Comparison of ENCODE assay signal across 30 cellular contexts in the genomic region with DNA sequence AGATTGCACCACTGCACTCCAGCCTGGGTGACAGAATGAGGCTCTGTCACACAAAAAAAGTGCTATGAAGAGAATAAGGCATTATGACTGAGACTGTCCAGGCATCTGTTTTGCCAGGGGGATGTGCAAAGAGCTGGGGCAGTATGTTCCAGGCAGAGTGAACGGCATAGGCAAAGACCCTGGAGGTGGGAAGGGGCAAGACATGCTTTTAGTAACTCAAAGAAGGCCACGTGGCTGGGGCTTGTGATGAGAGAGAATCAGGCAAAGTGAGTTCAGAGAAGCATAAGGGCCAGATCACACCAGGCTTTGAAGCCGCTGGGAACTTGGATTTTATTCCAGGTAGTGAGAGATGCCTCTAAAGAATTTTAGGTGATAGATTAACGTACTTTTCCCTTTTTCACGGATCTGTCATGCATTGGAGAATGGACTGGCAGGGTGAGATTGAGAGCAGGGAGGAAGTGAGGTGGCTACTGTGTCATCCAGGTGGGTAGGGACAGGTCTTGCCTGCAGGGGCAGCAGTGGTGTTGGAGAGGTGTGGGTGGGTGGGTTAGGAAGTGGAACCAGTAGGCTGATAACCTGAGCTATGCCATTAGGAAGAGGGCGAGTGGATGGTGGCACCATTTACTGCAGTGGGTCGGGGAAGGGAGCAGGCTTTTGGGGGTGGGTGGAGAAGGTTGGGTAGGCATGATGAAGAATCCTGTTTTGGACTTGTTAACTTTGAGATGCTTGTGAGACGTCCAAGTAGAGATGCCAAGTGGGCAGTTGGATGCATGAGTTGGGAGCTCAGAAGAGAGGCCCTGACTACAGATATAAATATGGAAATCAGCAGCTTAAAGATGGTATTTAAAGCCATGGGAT. TPM values are rescaled to one million over a fixed set of nuclear protein-coding genes. Genes with fewer than 3 reads are reported as not detected.
A peak's percentile ranks its signal among the peaks of the same experiment; 100 is the strongest.
DNase-seq lines count a peak whose midpoint lies in the region; ATAC-seq, FAIRE-seq and TF ChIP-seq lines count a peak whose summit lies in the region.
"Had no signal": no experiment of that assay in that cellular context is flagged by ENCODE, and none has a peak within 500 bp of the region (broad histone marks: within the 10 kb centered on the region; RNA-seq: fewer than 3 reads in every experiment).

No MANE protein-coding gene starts in this region.

- CTCF ChIA-PET in activated CD4-positive, alpha-beta T cell treated with anti-CD3 and anti-CD28 coated beads for 36 hours (lab: Charles Lee), result no interaction called here

- H3K36me3 Mint-ChIP-seq in activated CD4-positive, alpha-beta T cell treated with anti-CD3 and anti-CD28 coated beads for 36 hours (ENCODE audit: low read depth), result no peaks in the 10 kb centered on the region

- peaks cover 5% of the 10 kb centered on the region for H3K4me1 Mint-ChIP-seq in activated CD4-positive, alpha-beta T cell treated with anti-CD3 and anti-CD28 coated beads for 36 hours
- H3K4me1 Mint-ChIP-seq: activated B cell treated with CpG ODN at 0.5 μM for 24 hours had no signal

- H3K27ac Mint-ChIP-seq in activated CD4-positive, alpha-beta T cell treated with anti-CD3 and anti-CD28 coated beads for 36 hours, result no peak overlapping the region
- H3K27ac Mint-ChIP-seq: activated B cell treated with CpG ODN at 0.5 μM for 24 hours; activated naive CD4-positive, alpha-beta T cell treated with anti-CD3 and anti-CD28 coated beads for 36 hours; activated T-cell treated with anti-CD3 and anti-CD28 coated beads, Interleukin-2, amount 50 U/mL, for 72 hours had no signal

- H3K36me3 ChIP-seq in WERI-Rb-1 (no peaks in the 10 kb centered on the region), kidney (ENCODE audit: control insufficient read depth in 1 of 2, insufficient read depth in 2 of 2, low read length in 2 of 2) (no peaks in the 10 kb centered on the region), skeletal muscle tissue (ENCODE audit: control insufficient read depth in 3 of 3, insufficient read depth in 3 of 3, low read length in 3 of 3) (no peaks in the 10 kb centered on the region)
- H3K36me3 ChIP-seq: breast epithelium, transverse colon had no signal

- H3K27me3 Mint-ChIP-seq in activated CD4-positive, alpha-beta T cell treated with anti-CD3 and anti-CD28 coated beads for 36 hours, result peaks cover 12% of the 10 kb centered on the region

- POLR2A ChIA-PET in activated CD4-positive, alpha-beta T cell treated with anti-CD3 and anti-CD28 coated beads for 36 hours (lab: Charles Lee), result no interaction called here

- H3K27me3 ChIP-seq in WERI-Rb-1 (ENCODE audit: insufficient read depth, low read depth, severe bottlenecking), result no peaks in the 10 kb centered on the region
- peaks cover 0 to 2% (median 0%) of the 10 kb centered on the region in 3 donors for H3K27me3 ChIP-seq in skeletal muscle tissue (ENCODE audit: control insufficient read depth in 3 of 3, insufficient read depth in 3 of 3, low read length in 3 of 3)

- H3K9me3 ChIP-seq in WERI-Rb-1 (ENCODE audit: severe bottlenecking) (no peaks in the 10 kb centered on the region), kidney (ENCODE audit: control insufficient read depth in 1 of 2, low read length in 2 of 2) (no peaks in the 10 kb centered on the region), skeletal muscle tissue (ENCODE audit: control insufficient read depth in 3 of 3, low read length in 3 of 3) (no peaks in the 10 kb centered on the region)
- H3K9me3 ChIP-seq: breast epithelium, transverse colon had no signal

- no peaks in the 10 kb centered on the region for H3K9me3 Mint-ChIP-seq in activated CD4-positive, alpha-beta T cell treated with anti-CD3 and anti-CD28 coated beads for 36 hours (ENCODE audit: low read depth)

- H3K4me1 ChIP-seq in kidney (ENCODE audit: control insufficient read depth in 1 of 2, insufficient read depth in 1 of 2, low read depth in 1 of 2, low read length in 2 of 2) (no peaks in the 10 kb centered on the region), skeletal muscle tissue (ENCODE audit: control insufficient read depth in 3 of 3, insufficient read depth in 3 of 3, low read length in 3 of 3) (peaks cover 22 to 52% (median 44%) of the 10 kb centered on the region in 3 donors)
- H3K4me1 ChIP-seq: breast epithelium, transverse colon had no signal

- intact Hi-C loops in activated CD4-positive, alpha-beta T cell treated with anti-CD3 and anti-CD28 coated beads for 36 hours (cut with DNase I, micrococcal nuclease), result no loop called here
- intact Hi-C loops in kidney (cut with DNase I), result no loop called here

- no peak for ATAC-seq in activated CD4-positive, alpha-beta T cell treated with anti-CD3 and anti-CD28 coated beads for 36 hours
- no peak for ATAC-seq in HG03039 (IDR thresholded peaks at IDR 0.05; ENCODE audit: unreplicated experiment)
- ATAC-seq: activated T-cell treated with anti-CD3 and anti-CD28 coated beads, Interleukin-2, amount 50 U/mL, for 72 hours had no signal

- DNase-seq in activated CD4-positive, alpha-beta T cell treated with anti-CD3 and anti-CD28 coated beads for 36 hours, result peak; percentile 15
- no peak for DNase-seq in activated CD4-positive, alpha-beta T cell treated with anti-CD3 and anti-CD28 coated beads for 4 hours
- DNase-seq in WERI-Rb-1, result peak; percentile 33
- peak; percentile 48 for DNase-seq in kidney
- no peak for DNase-seq in NCI-H1930 (lab: John Stamatoyannopoulos, UW)
- DNase-seq in midbrain (lab: John Stamatoyannopoulos, UW), result no peak
- DNase-seq: 8988T; activated B cell treated with CpG ODN at 0.5 μM for 24 hours; activated CD4-positive, alpha-beta T cell treated with anti-CD3 and anti-CD28 coated beads, Interleukin-2, amount 50 U/mL, for 4 hours; activated naive CD4-positive, alpha-beta T cell treated with anti-CD3 and anti-CD28 coated beads for 36 hours; activated T-cell treated with anti-CD3 and anti-CD28 coated beads, Interleukin-2, amount 50 U/mL, for 72 hours; amniotic stem cell; CD4-positive, alpha-beta memory T cell; effector CD4-positive, alpha-beta T cell; NCI-H1105; NCI-H187 treated with DMSO at 0.1 percent for 48 hours; NK-92 treated with Interleukin-12 subunit alpha and Interleukin-12 subunit beta, amount 100 ng/mL, for 24 hours; SIG-M5; small intestine; stimulated activated CD4-positive, alpha-beta T cell treated with anti-CD3 and anti-CD28 coated beads, Interleukin-1b, Interleukin-23, amount 100 ng/mL, for 48 hours; SW 1271; T1000; transverse colon had no signal

- no peak for FAIRE-seq in kidney (lab: Jason Lieb, UNC)
- FAIRE-seq: colon, small intestine had no signal

- TF ChIP-seq CTCF in WERI-Rb-1 (IDR thresholded peaks at IDR 0.05; ENCODE audit: low read depth, low read length) (peak; percentile 52), kidney (IDR thresholded peaks at IDR 0.05; ENCODE audit: borderline replicate concordance, extremely low read depth, insufficient read depth) (no peak)

- no peak overlapping the region for H3K4me3 Mint-ChIP-seq in activated CD4-positive, alpha-beta T cell treated with anti-CD3 and anti-CD28 coated beads for 36 hours
- H3K4me3 Mint-ChIP-seq: activated B cell treated with CpG ODN at 0.5 μM for 24 hours; activated naive CD4-positive, alpha-beta T cell treated with anti-CD3 and anti-CD28 coated beads for 36 hours; activated T-cell treated with anti-CD3 and anti-CD28 coated beads, Interleukin-2, amount 50 U/mL, for 72 hours; CD4-positive, alpha-beta memory T cell had no signal

- H3K4me3 ChIP-seq in WERI-Rb-1 (ENCODE audit: low read depth, low read length) (no peak overlapping the region), kidney (ENCODE audit: low read length in 2 of 2) (no peak overlapping the region), skeletal muscle tissue (ENCODE audit: low read length in 3 of 3) (no peak overlapping the region)
- H3K4me3 ChIP-seq: breast epithelium, transverse colon had no signal

- H3K27ac ChIP-seq in WERI-Rb-1, result no peak overlapping the region
- H3K27ac ChIP-seq in kidney (ENCODE audit: low read depth in 2 of 2, low read length in 2 of 2), result no peak overlapping the region
- peak overlapping the region; percentile 27 for H3K27ac ChIP-seq in skeletal muscle tissue (ENCODE audit: low read depth, low read length)
- H3K27ac ChIP-seq: breast epithelium, transverse colon had no signal

- H3K9ac ChIP-seq in kidney (ENCODE audit: low read length in 2 of 2), result no peak overlapping the region
- H3K9ac ChIP-seq in skeletal muscle tissue (ENCODE audit: low read depth in 1 of 3, low read length in 3 of 3), result no peak overlapping the region

RNA-seq across cellular contexts. Expression of a gene that starts 31.6 kb away (rescaled TPM):
- under 1 TPM in 1 of 2 experiments, not detected in 1; 0.05 TPM for total RNA-seq in activated CD4-positive, alpha-beta T cell treated with anti-CD3 and anti-CD28 coated beads for 36 hours
- 0.19 TPM for total RNA-seq in kidney
- 0.22 TPM for polyA plus RNA-seq in kidney (ENCODE audit: insufficient read depth, low read depth, low replicate concordance)
- 3.7 TPM for total RNA-seq in skeletal muscle tissue
- total RNA-seq: activated B cell treated with CpG ODN at 0.5 μM for 24 hours; activated naive CD4-positive, alpha-beta T cell treated with anti-CD3 and anti-CD28 coated beads for 36 hours; activated T-cell treated with anti-CD3 and anti-CD28 coated beads, Interleukin-2, amount 50 U/mL, for 72 hours; CD4-positive, alpha-beta memory T cell; epithelial cell of proximal tubule; MCF 10A; pulmonary artery endothelial cell; transverse colon had no signal
- polyA plus RNA-seq: CD4-positive, alpha-beta memory T cell had no signal

Comparison
In these comparisons a context has a peak if more than half of its experiments do, and no peak if none do; other contexts are left out.
1. DNase-seq: peak in activated CD4-positive, alpha-beta T cell treated with anti-CD3 and anti-CD28 coated beads for 36 hours (single experiment), WERI-Rb-1 (single experiment) and kidney (single experiment); none in activated CD4-positive, alpha-beta T cell treated with anti-CD3 and anti-CD28 coated beads for 4 hours (0 of 2), NCI-H1930 (0 of 2) and midbrain (single experiment).